In genomic region chr3:19946291-19946831, GRCh38 we compare ENCODE assay signal across 1 cellular context.
A peak's percentile ranks its signal among the peaks of the same experiment; 100 is the strongest.
TF ChIP-seq lines count a peak whose summit lies in the region.

No MANE protein-coding gene starts in this region.

TF ChIP-seq in K562, 482 proteins besides CTCF, POLR2A, EP300 and RAD21 (continued from another document):
- TF ChIP-seq THRB (CRISPR knock-in tag; conservative IDR thresholded peaks at IDR 0.05) (0 out of 2 replicates have a peak, but pooled peaks have one; percentile 49), TRIM24 (IDR thresholded peaks at IDR 0.05) (no peak), HDAC8 (tag; IDR thresholded peaks at IDR 0.05) (no peak), YBX1 (IDR thresholded peaks at IDR 0.05) (no peak), ZNF174 (CRISPR knock-in tag; IDR thresholded peaks at IDR 0.05) (peak; percentile 68; the same call in 1 of the 2 replicates), KLF1 (tag; IDR thresholded peaks at IDR 0.05) (no peak)
